Comparison of ENCODE assay signal across 21 cellular contexts in genomic region chr15:95610945-95611344, GRCh38.
"Had no signal": no experiment of that assay in that cellular context is flagged by ENCODE, and none has a peak within 500 bp of the region (broad histone marks: within the 10 kb centered on the region; RNA-seq: fewer than 3 reads in every experiment).

No MANE protein-coding gene starts in this region.

- H3K4me3 Mint-ChIP-seq: effector memory CD8-positive, alpha-beta T cell; naive thymus-derived CD8-positive, alpha-beta T cell; stimulated activated naive B cell treated with anti-CD40 and anti-IgM and Interleukin-4, amounts not matched to agents 10 μg/mL and 1 μg/mL and 100 μg/mL, for 72 hours; stimulated activated naive CD8-positive, alpha-beta T cell treated with anti-CD3 and anti-CD28 coated beads, Interleukin-15, amount 100 ng/mL, for 72 hours had no signal

- H3K4me3 ChIP-seq: dorsolateral prefrontal cortex, esophagus squamous epithelium, gastroesophageal sphincter, ovary, right atrium auricular region, sigmoid colon, skin epidermis, testis, transverse colon had no signal

- H3K27me3 ChIP-seq: dorsolateral prefrontal cortex, esophagus squamous epithelium, gastroesophageal sphincter, ovary, right atrium auricular region, sigmoid colon, testis, transverse colon had no signal

- H3K27ac ChIP-seq: dorsolateral prefrontal cortex, esophagus squamous epithelium, gastroesophageal sphincter, ovary, right atrium auricular region, sigmoid colon, skin epidermis, testis, transverse colon had no signal

- H3K27me3 Mint-ChIP-seq: effector memory CD8-positive, alpha-beta T cell; stimulated activated naive B cell treated with anti-CD40 and anti-IgM and Interleukin-4, amounts not matched to agents 10 μg/mL and 1 μg/mL and 100 μg/mL, for 72 hours; stimulated activated naive CD8-positive, alpha-beta T cell treated with anti-CD3 and anti-CD28 coated beads, Interleukin-15, amount 100 ng/mL, for 72 hours had no signal

- H3K9me3 Mint-ChIP-seq: effector memory CD8-positive, alpha-beta T cell; naive thymus-derived CD8-positive, alpha-beta T cell; stimulated activated naive CD8-positive, alpha-beta T cell treated with anti-CD3 and anti-CD28 coated beads, Interleukin-15, amount 100 ng/mL, for 72 hours had no signal

- DNase-seq: cortex of kidney; dorsolateral prefrontal cortex; effector memory CD8-positive, alpha-beta T cell; esophagus squamous epithelium; foreskin fibroblast; glutamatergic neuron; islet precursor cell; mammary epithelial cell; naive thymus-derived CD8-positive, alpha-beta T cell; ovary; sigmoid colon; stimulated activated CD4-positive, alpha-beta T cell treated with anti-CD3 and anti-CD28 coated beads, Interleukin-2, amount 100 ng/mL, for 24 hours; stimulated activated CD4-positive, alpha-beta T cell treated with anti-CD3 and anti-CD28 coated beads, Interleukin-4, amount 100 ng/mL, for 4 hours; stimulated activated naive B cell treated with anti-CD40 and anti-IgM and Interleukin-4, amounts not matched to agents 10 μg/mL and 1 μg/mL and 100 μg/mL, for 72 hours; stimulated activated naive CD8-positive, alpha-beta T cell treated with anti-CD3 and anti-CD28 coated beads, Interleukin-15, amount 100 ng/mL, for 72 hours; testis; transverse colon had no signal

- H3K9me3 ChIP-seq: esophagus squamous epithelium, gastroesophageal sphincter, ovary, right atrium auricular region, sigmoid colon, testis, transverse colon had no signal

- H3K36me3 Mint-ChIP-seq: naive thymus-derived CD8-positive, alpha-beta T cell; stimulated activated naive B cell treated with anti-CD40 and anti-IgM and Interleukin-4, amounts not matched to agents 10 μg/mL and 1 μg/mL and 100 μg/mL, for 72 hours had no signal

- H3K4me1 ChIP-seq: right atrium auricular region, sigmoid colon, testis, transverse colon had no signal

- H3K4me1 Mint-ChIP-seq: naive thymus-derived CD8-positive, alpha-beta T cell; stimulated activated naive B cell treated with anti-CD40 and anti-IgM and Interleukin-4, amounts not matched to agents 10 μg/mL and 1 μg/mL and 100 μg/mL, for 72 hours; stimulated activated naive CD8-positive, alpha-beta T cell treated with anti-CD3 and anti-CD28 coated beads, Interleukin-15, amount 100 ng/mL, for 72 hours had no signal

- H3K27ac Mint-ChIP-seq: effector memory CD8-positive, alpha-beta T cell; naive thymus-derived CD8-positive, alpha-beta T cell; stimulated activated naive B cell treated with anti-CD40 and anti-IgM and Interleukin-4, amounts not matched to agents 10 μg/mL and 1 μg/mL and 100 μg/mL, for 72 hours; stimulated activated naive CD8-positive, alpha-beta T cell treated with anti-CD3 and anti-CD28 coated beads, Interleukin-15, amount 100 ng/mL, for 72 hours had no signal

- H3K36me3 ChIP-seq: esophagus squamous epithelium, gastroesophageal sphincter, ovary, right atrium auricular region, sigmoid colon, transverse colon had no signal

- ATAC-seq: effector memory CD8-positive, alpha-beta T cell; gastroesophageal sphincter; left lobe of liver; naive thymus-derived CD8-positive, alpha-beta T cell; stimulated activated naive B cell treated with anti-CD40 and anti-IgM and Interleukin-4, amounts not matched to agents 10 μg/mL and 1 μg/mL and 100 μg/mL, for 72 hours; stimulated activated naive CD8-positive, alpha-beta T cell treated with anti-CD3 and anti-CD28 coated beads, Interleukin-15, amount 100 ng/mL, for 72 hours had no signal
